21 cellular contexts compared by ENCODE assay signal in genomic region chr3:79162653-79163052, GRCh38.
"Had no signal": no experiment of that assay in that cellular context is flagged by ENCODE, and none has a peak within 500 bp of the region (broad histone marks: within the 10 kb centered on the region; RNA-seq: fewer than 3 reads in every experiment).

No MANE protein-coding gene starts in this region.

- H3K4me3 Mint-ChIP-seq: naive thymus-derived CD4-positive, alpha-beta T cell had no signal

- H3K27ac Mint-ChIP-seq: naive thymus-derived CD4-positive, alpha-beta T cell; progenitor cell of endocrine pancreas had no signal

- ATAC-seq: esophagus mucosa; heart left ventricle; left lobe of liver; naive thymus-derived CD4-positive, alpha-beta T cell; right cardiac atrium had no signal

- H3K36me3 Mint-ChIP-seq: naive thymus-derived CD4-positive, alpha-beta T cell had no signal

- H3K27me3 Mint-ChIP-seq: naive thymus-derived CD4-positive, alpha-beta T cell; progenitor cell of endocrine pancreas had no signal

- H3K36me3 ChIP-seq: heart left ventricle, neutrophil, ovary, stomach, thoracic aorta had no signal

- H3K4me3 ChIP-seq: heart left ventricle, ovary, stomach, thoracic aorta had no signal

- H3K9me3 ChIP-seq: neutrophil, ovary, stomach, thoracic aorta had no signal

- H3K27ac ChIP-seq: heart left ventricle, neutrophil, ovary, stomach, thoracic aorta had no signal

- H3K27me3 ChIP-seq: heart left ventricle, neutrophil, stomach had no signal

- DNase-seq: effector memory CD4-positive, alpha-beta T cell; heart left ventricle; hippocampal formation; islet precursor cell; mammary epithelial cell; naive thymus-derived CD4-positive, alpha-beta T cell; ovary; right cardiac atrium; small intestine; stimulated activated CD4-positive, alpha-beta T cell treated with anti-CD3 and anti-CD28 coated beads, Interleukin-12 subunit alpha, Interleukin-12 subunit beta, amount 100 ng/mL, for 4 hours; stimulated activated naive CD4-positive, alpha-beta T cell; stomach; substantia nigra; trophoblast cell had no signal

- H3K4me1 Mint-ChIP-seq: naive thymus-derived CD4-positive, alpha-beta T cell had no signal

- H3K4me1 ChIP-seq: heart left ventricle had no signal

- FAIRE-seq: endometrium, frontal cortex, small intestine had no signal
